36 cellular contexts compared by ENCODE assay signal in the genomic region with DNA sequence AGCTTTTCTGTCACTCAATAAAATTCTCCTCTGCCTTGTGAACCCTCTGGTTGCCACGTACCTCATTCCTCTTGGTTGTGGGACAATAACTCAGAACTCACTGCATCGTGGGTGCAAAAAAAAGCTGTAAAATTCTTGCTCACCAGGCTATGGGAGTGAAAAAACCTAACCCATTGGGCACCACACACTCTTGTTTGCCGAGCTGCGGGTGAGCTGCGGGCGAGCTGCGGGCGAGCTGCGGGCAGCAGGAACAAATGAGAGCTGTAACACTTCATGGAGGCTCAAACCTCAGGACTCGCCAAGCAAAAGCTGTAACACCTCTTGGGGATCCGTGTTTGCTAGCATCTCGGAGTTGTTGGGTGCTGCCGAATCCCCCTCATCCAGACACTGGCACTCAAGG.
"Had no signal": no experiment of that assay in that cellular context is flagged by ENCODE, and none has a peak within 500 bp of the region (broad histone marks: within the 10 kb centered on the region; RNA-seq: fewer than 3 reads in every experiment).

No MANE protein-coding gene starts in this region.

- H3K9me3 Mint-ChIP-seq: activated CD4-positive, alpha-beta T cell treated with anti-CD3 and anti-CD28 coated beads, Interleukin-2, amount 10 ng/mL, durations not matched to agents 24 days and 14 days had no signal

- H3K27me3 ChIP-seq: adrenal gland, body of pancreas, brain microvascular endothelial cell, breast epithelium had no signal

- DNase-seq: activated B cell treated with CpG ODN at 0.5 μM for 24 hours; activated CD4-positive, alpha-beta memory T cell treated with anti-CD3 and anti-CD28 coated beads for 36 hours; activated CD4-positive, alpha-beta T cell treated with anti-CD3 and anti-CD28 coated beads for 4 hours; activated CD4-positive, alpha-beta T cell treated with anti-CD3 and anti-CD28 coated beads, Interleukin-2, amount 10 ng/mL, durations not matched to agents 24 days and 14 days; activated CD4-positive, alpha-beta T cell treated with anti-CD3 and anti-CD28 coated beads, Interleukin-2, amount 50 U/mL, for 1 hour; activated CD4-positive, alpha-beta T cell treated with anti-CD3 and anti-CD28 coated beads, Interleukin-2, amount 50 U/mL, for 4 hours; activated CD4-positive, CD25-positive, alpha-beta regulatory T cell treated with anti-CD3 and anti-CD28 coated beads, Interleukin-2, amount 50 U/mL, for 72 hours; activated CD8-positive, alpha-beta memory T cell treated with anti-CD3 and anti-CD28 coated beads, Interleukin-2, amount 50 U/mL, for 4 hours; activated CD8-positive, alpha-beta T cell treated with anti-CD3 and anti-CD28 coated beads for 36 hours; activated effector memory CD4-positive, alpha-beta T cell treated with anti-CD3 and anti-CD28 coated beads, Interleukin-2, amount 50 U/mL, for 16 hours; activated gamma-delta T cell treated with Interleukin-2 at 50 U/mL for 16 hours; activated naive CD4-positive, alpha-beta T cell; activated naive CD4-positive, alpha-beta T cell treated with anti-CD3 and anti-CD28 coated beads for 36 hours; activated naive CD4-positive, alpha-beta T cell treated with anti-CD3 and anti-CD28 coated beads, Interleukin-2, amount 50 U/mL, for 16 hours; activated naive CD8-positive, alpha-beta T cell treated with anti-CD3 and anti-CD28 coated beads for 36 hours; activated T-cell treated with anti-CD3 and anti-CD28 coated beads for 4 hours; activated T-cell treated with anti-CD3 and anti-CD28 coated beads, Interleukin-2, amount 50 U/mL, for 1 hour; activated T-cell treated with anti-CD3 and anti-CD28 coated beads, Interleukin-2, amount 50 U/mL, for 4 hours; activated T-cell treated with anti-CD3 and anti-CD28 coated beads, Interleukin-2, amount 50 U/mL, for 72 hours; adrenal gland; amniotic stem cell; aorta; body of pancreas; brain microvascular endothelial cell; central memory CD4-positive, alpha-beta T cell; T-helper 2 cell; T-helper 9 cell had no signal

- FAIRE-seq: astrocyte, colon, TTC549 had no signal

- H3K36me3 ChIP-seq: adrenal gland, brain microvascular endothelial cell, breast epithelium had no signal

- H3K9me3 ChIP-seq: adrenal gland, body of pancreas had no signal

- ATAC-seq: activated CD8-positive, alpha-beta T cell treated with anti-CD3 and anti-CD28 coated beads for 36 hours; activated naive CD4-positive, alpha-beta T cell treated with anti-CD3 and anti-CD28 coated beads, Interleukin-2, amount 50 U/mL, for 72 hours; activated T-cell treated with anti-CD3 and anti-CD28 coated beads, Interleukin-2, amount 50 U/mL, for 4 hours; activated T-cell treated with anti-CD3 and anti-CD28 coated beads, Interleukin-2, amount 50 U/mL, for 72 hours; activated T-helper 17 cell treated with anti-CD3 and anti-CD28 coated beads, Interleukin-2, amount 50 U/mL, for 72 hours; body of pancreas had no signal

- H3K4me1 Mint-ChIP-seq: activated B cell treated with CpG ODN at 0.5 μM for 24 hours; activated CD4-positive, alpha-beta T cell treated with anti-CD3 and anti-CD28 coated beads, Interleukin-2, amount 10 ng/mL, durations not matched to agents 24 days and 14 days; activated naive CD8-positive, alpha-beta T cell treated with anti-CD3 and anti-CD28 coated beads for 36 hours; activated T-helper 17 cell treated with anti-CD3 and anti-CD28 coated beads, Interleukin-2, amount 50 U/mL, for 72 hours had no signal

- H3K4me3 Mint-ChIP-seq: activated B cell treated with CpG ODN at 0.5 μM for 24 hours; activated CD4-positive, alpha-beta memory T cell treated with anti-CD3 and anti-CD28 coated beads for 36 hours; activated CD4-positive, alpha-beta T cell treated with anti-CD3 and anti-CD28 coated beads, Interleukin-2, amount 10 ng/mL, durations not matched to agents 24 days and 14 days; activated CD8-positive, alpha-beta T cell treated with anti-CD3 and anti-CD28 coated beads for 36 hours; activated naive CD4-positive, alpha-beta T cell treated with anti-CD3 and anti-CD28 coated beads for 36 hours; activated naive CD8-positive, alpha-beta T cell treated with anti-CD3 and anti-CD28 coated beads for 36 hours; activated T-cell treated with anti-CD3 and anti-CD28 coated beads, Interleukin-2, amount 50 U/mL, for 4 hours; activated T-cell treated with anti-CD3 and anti-CD28 coated beads, Interleukin-2, amount 50 U/mL, for 72 hours; activated T-helper 1 cell treated with anti-CD3 and anti-CD28 coated beads, Interleukin-12 subunit alpha, Interleukin-12 subunit beta, Interleukin-2, Interleukin-4 antibody, amounts not matched to agents 30 ng/mL and 10 ng/mL and 1 ng/mL, durations not matched to agents 14 hours and 24 hours and 36 hours; activated T-helper 17 cell treated with anti-CD3 and anti-CD28 coated beads, Interleukin-2, amount 50 U/mL, for 72 hours; T-helper 2 cell treated with Interferon-gamma antibody and Interleukin-4, amounts not matched to agents 5 μg/mL and 100 μg/mL, for 36 hours had no signal

- H3K4me3 ChIP-seq: adrenal gland, body of pancreas, breast epithelium had no signal

- H3K27ac ChIP-seq: adrenal gland, body of pancreas, brain microvascular endothelial cell, breast epithelium, VCaP had no signal

- H3K27ac Mint-ChIP-seq: activated B cell treated with CpG ODN at 0.5 μM for 24 hours; activated CD4-positive, alpha-beta memory T cell treated with anti-CD3 and anti-CD28 coated beads for 36 hours; activated CD4-positive, alpha-beta T cell treated with anti-CD3 and anti-CD28 coated beads, Interleukin-2, amount 10 ng/mL, durations not matched to agents 24 days and 14 days; activated CD8-positive, alpha-beta T cell treated with anti-CD3 and anti-CD28 coated beads for 36 hours; activated naive CD4-positive, alpha-beta T cell treated with anti-CD3 and anti-CD28 coated beads for 36 hours; activated naive CD4-positive, alpha-beta T cell treated with anti-CD3 and anti-CD28 coated beads, Interleukin-2, amount 50 U/mL, for 72 hours; activated naive CD8-positive, alpha-beta T cell treated with anti-CD3 and anti-CD28 coated beads for 36 hours; activated T-cell treated with anti-CD3 and anti-CD28 coated beads, Interleukin-2, amount 50 U/mL, for 72 hours; activated T-helper 1 cell treated with anti-CD3 and anti-CD28 coated beads, Interleukin-12 subunit alpha, Interleukin-12 subunit beta, Interleukin-2, Interleukin-4 antibody, amounts not matched to agents 30 ng/mL and 10 ng/mL and 1 ng/mL, durations not matched to agents 14 hours and 24 hours and 36 hours; activated T-helper 17 cell treated with anti-CD3 and anti-CD28 coated beads, Interleukin-2, amount 50 U/mL, for 72 hours; T-helper 2 cell treated with Interferon-gamma antibody and Interleukin-4, amounts not matched to agents 5 μg/mL and 100 μg/mL, for 36 hours had no signal

- H3K36me3 Mint-ChIP-seq: activated CD4-positive, alpha-beta memory T cell treated with anti-CD3 and anti-CD28 coated beads for 36 hours; activated naive CD4-positive, alpha-beta T cell treated with anti-CD3 and anti-CD28 coated beads, Interleukin-2, amount 50 U/mL, for 72 hours; activated naive CD8-positive, alpha-beta T cell treated with anti-CD3 and anti-CD28 coated beads for 36 hours had no signal

- H3K4me1 ChIP-seq: adrenal gland, body of pancreas, breast epithelium had no signal

- H3K27me3 Mint-ChIP-seq: activated B cell treated with CpG ODN at 0.5 μM for 24 hours; activated CD4-positive, alpha-beta memory T cell treated with anti-CD3 and anti-CD28 coated beads for 36 hours; activated CD4-positive, alpha-beta T cell treated with anti-CD3 and anti-CD28 coated beads, Interleukin-2, amount 10 ng/mL, durations not matched to agents 24 days and 14 days; activated CD8-positive, alpha-beta T cell treated with anti-CD3 and anti-CD28 coated beads for 36 hours; activated naive CD8-positive, alpha-beta T cell treated with anti-CD3 and anti-CD28 coated beads for 36 hours; activated T-helper 17 cell treated with anti-CD3 and anti-CD28 coated beads, Interleukin-2, amount 50 U/mL, for 72 hours had no signal
